Comparison of ENCODE assay signal across 7 cellular contexts in the genomic region with DNA sequence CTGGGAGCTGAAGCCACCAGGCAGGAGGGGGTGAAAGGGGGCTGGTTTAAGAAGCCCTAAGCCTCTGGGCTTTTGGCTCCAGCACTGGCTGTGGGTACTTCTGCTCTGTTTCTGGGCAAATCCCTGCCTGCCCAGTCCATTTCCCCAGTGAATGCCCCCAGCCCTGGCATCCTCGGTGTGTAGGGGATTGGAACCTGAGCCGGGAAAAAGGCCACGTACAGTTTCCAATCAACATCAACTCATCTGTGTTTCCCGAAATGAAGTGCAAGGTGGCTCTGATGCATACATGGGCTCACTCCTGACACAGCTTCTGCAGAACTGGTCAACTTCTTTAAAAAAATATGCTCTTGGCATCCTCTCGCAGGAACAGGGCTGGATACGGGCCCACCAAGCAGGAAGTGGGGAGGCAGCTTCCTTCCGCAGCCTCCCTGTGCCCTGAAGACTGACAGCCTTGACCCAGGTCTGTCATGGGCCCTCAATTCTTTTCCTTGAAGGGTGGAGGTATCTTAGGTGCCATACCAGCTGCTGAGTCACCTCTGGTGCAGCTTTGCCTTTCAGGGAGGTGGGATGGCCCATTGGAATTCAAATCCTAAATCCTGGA.
A peak's percentile ranks its signal among the peaks of the same experiment; 100 is the strongest.
DNase-seq lines count a peak whose midpoint lies in the region; ATAC-seq and TF ChIP-seq lines count a peak whose summit lies in the region.

No MANE protein-coding gene starts in this region.

- DNase-seq in cardiac fibroblast (ENCODE audit: low read depth in 2 of 2) (peak; percentile 48 to 61), globus pallidus (ENCODE audit: low spot score) (no peak), NCI-H510A (lab: John Stamatoyannopoulos, UW) (no peak)

- H3K4me1 ChIP-seq in neutrophil (ENCODE audit: control insufficient read depth in 1 of 2, insufficient read depth in 1 of 2, low read depth in 1 of 2, low read length in 1 of 2), result peaks cover 10% of the 10 kb centered on the region in 2 experiments

- H3K9me3 ChIP-seq in neutrophil, result no peaks in the 10 kb centered on the region

- TF ChIP-seq CTCF in cardiac fibroblast (IDR thresholded peaks at IDR 0.05; ENCODE audit: low read depth, low read length), result no peak
- no peak for TF ChIP-seq CTCF in neutrophil (IDR thresholded peaks at IDR 0.05)

- ATAC-seq in GM19395 (IDR thresholded peaks at IDR 0.05; ENCODE audit: unreplicated experiment) (peak; percentile 31), HG03103 (IDR thresholded peaks at IDR 0.05; ENCODE audit: low read depth, unreplicated experiment) (peak; percentile 6), GM21723 (IDR thresholded peaks at IDR 0.05; ENCODE audit: unreplicated experiment) (no peak)

- H3K27ac ChIP-seq in neutrophil, result peak overlapping the region; percentile 7

- peaks cover 8% of the 10 kb centered on the region for H3K27me3 ChIP-seq in neutrophil

- H3K4me3 ChIP-seq in cardiac fibroblast (replicated peaks in 1 of 2; ENCODE audit: low read depth in 2 of 2, low read length in 2 of 2) (no peak overlapping the region), neutrophil (ENCODE audit: low read depth in 1 of 2, low read length in 1 of 2) (no peak overlapping the region)

- H3K36me3 ChIP-seq in neutrophil, result peaks cover 36% of the 10 kb centered on the region

Comparison
In these comparisons a context has a peak if more than half of its experiments do, and no peak if none do; other contexts are left out.
1. DNase-seq: peak in cardiac fibroblast (2 of 2); none in globus pallidus (single experiment) and NCI-H510A (single experiment).